In the genomic region with DNA sequence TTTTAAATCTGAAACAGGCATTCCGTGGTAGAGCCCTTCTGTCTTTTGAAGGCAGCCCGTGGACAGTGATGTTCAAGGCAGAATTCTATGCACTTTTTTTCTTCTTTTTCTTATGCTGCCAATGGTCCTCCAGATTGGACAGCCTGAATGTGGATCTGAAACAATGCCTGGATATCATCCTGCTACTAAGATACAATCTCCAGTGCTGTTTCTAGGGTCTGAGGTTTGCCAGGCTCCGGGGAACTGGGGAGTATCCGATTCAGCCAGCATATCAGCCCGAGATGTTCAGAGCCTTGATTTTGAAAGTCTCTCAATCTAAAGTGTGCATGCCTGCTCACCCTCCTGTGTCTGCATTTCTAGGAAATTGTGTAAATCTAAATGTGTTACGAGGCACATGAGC, we compare ENCODE assay signal across 14 cellular contexts.
"Had no signal": no experiment of that assay in that cellular context is flagged by ENCODE, and none has a peak within 500 bp of the region (broad histone marks: within the 10 kb centered on the region; RNA-seq: fewer than 3 reads in every experiment).

No MANE protein-coding gene starts in this region.

- H3K4me1 ChIP-seq: esophagus squamous epithelium, gastroesophageal sphincter, lower lobe of right lung, psoas muscle had no signal

- H3K4me3 ChIP-seq: esophagus squamous epithelium, gastroesophageal sphincter, hepatocyte, lower lobe of right lung, psoas muscle had no signal

- ATAC-seq: effector memory CD8-positive, alpha-beta T cell; gastroesophageal sphincter; left lobe of liver; lower lobe of right lung; psoas muscle had no signal

- H3K9me3 ChIP-seq: esophagus squamous epithelium, gastroesophageal sphincter, lower lobe of right lung, psoas muscle had no signal

- H3K27me3 ChIP-seq: esophagus squamous epithelium, gastroesophageal sphincter, hepatocyte had no signal

- H3K27ac ChIP-seq: esophagus squamous epithelium, gastroesophageal sphincter, hepatocyte, lower lobe of right lung, psoas muscle had no signal

- H3K36me3 ChIP-seq: esophagus squamous epithelium, gastroesophageal sphincter, lower lobe of right lung had no signal

- DNase-seq: cerebellar nuclear complex; effector memory CD8-positive, alpha-beta T cell; esophagus squamous epithelium; foreskin fibroblast; glutamatergic neuron; lower lobe of right lung; naive B cell; psoas muscle; small intestine; stimulated activated CD4-positive, alpha-beta T cell treated with anti-CD3 and anti-CD28 coated beads, Interleukin-2, amount 100 ng/mL, for 48 hours; stimulated activated naive CD4-positive, alpha-beta T cell treated with Interleukin-2 at 50 U/mL for 16 hours had no signal
